ENCODE assay signal across 13 cellular contexts in the genomic region with DNA sequence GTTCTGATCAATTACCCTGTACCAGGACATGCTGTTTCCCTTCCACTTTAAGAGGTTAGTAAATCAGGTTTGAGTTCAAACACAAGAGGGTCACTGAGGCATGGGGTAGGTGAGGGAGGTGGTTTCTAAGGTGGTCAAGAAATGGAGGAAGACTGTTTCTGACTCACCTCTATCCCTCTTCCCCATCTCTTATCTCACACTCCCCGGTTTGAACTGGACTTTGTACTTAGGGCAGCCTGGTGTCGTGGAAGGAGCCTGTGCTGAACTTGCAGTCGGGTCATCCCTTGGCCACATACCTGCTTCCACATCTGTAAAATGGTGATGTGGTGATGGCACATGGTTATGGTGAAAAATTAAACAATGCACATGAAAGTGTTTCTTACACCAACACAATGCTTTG.
"Had no signal": no experiment of that assay in that cellular context is flagged by ENCODE, and none has a peak within 500 bp of the region (broad histone marks: within the 10 kb centered on the region; RNA-seq: fewer than 3 reads in every experiment).

No MANE protein-coding gene starts in this region.

- H3K27ac Mint-ChIP-seq: activated naive CD4-positive, alpha-beta T cell treated with anti-CD3 and anti-CD28 coated beads, Interleukin-2, amount 50 U/mL, for 24 hours; neural progenitor cell had no signal

- H3K9me3 Mint-ChIP-seq: activated naive CD4-positive, alpha-beta T cell treated with anti-CD3 and anti-CD28 coated beads, Interleukin-2, amount 50 U/mL, for 24 hours; neural progenitor cell had no signal

- H3K4me2 ChIP-seq: neural progenitor cell had no signal

- DNase-seq: activated CD4-positive, alpha-beta T cell treated with anti-CD3 and anti-CD28 coated beads, Interleukin-2, amount 50 U/mL, for 4 hours; activated CD4-positive, CD25-positive, alpha-beta regulatory T cell treated with anti-CD3 and anti-CD28 coated beads, Interleukin-2, amount 50 U/mL, for 72 hours; adrenal gland; hippocampal formation; left ventricle myocardium superior; naive B cell; pancreas; sigmoid colon; stimulated activated CD4-positive, alpha-beta T cell treated with anti-CD3 and anti-CD28 coated beads, Interleukin-1b, Interleukin-23, amount 100 ng/mL, for 48 hours; uterus had no signal

- H3K9me3 ChIP-seq: adrenal gland, pancreas, sigmoid colon, thoracic aorta, uterus had no signal

- H3K9ac ChIP-seq: neural progenitor cell had no signal

- H3K36me3 Mint-ChIP-seq: activated naive CD4-positive, alpha-beta T cell treated with anti-CD3 and anti-CD28 coated beads, Interleukin-2, amount 50 U/mL, for 24 hours; naive B cell; neural progenitor cell had no signal

- H3K27me3 ChIP-seq: adrenal gland, neural progenitor cell, pancreas, sigmoid colon, uterus had no signal

- H3K4me1 ChIP-seq: neural progenitor cell, uterus had no signal

- H3K4me3 ChIP-seq: adrenal gland, neural progenitor cell, pancreas, sigmoid colon, thoracic aorta, uterus had no signal

- H3K36me3 ChIP-seq: adrenal gland, neural progenitor cell, pancreas, sigmoid colon, thoracic aorta, uterus had no signal

- H3K27ac ChIP-seq: adrenal gland, neural progenitor cell, sigmoid colon, thoracic aorta, uterus had no signal

- H3K4me3 Mint-ChIP-seq: activated naive CD4-positive, alpha-beta T cell treated with anti-CD3 and anti-CD28 coated beads, Interleukin-2, amount 50 U/mL, for 24 hours; naive B cell; neural progenitor cell had no signal

- H3K4me1 Mint-ChIP-seq: activated naive CD4-positive, alpha-beta T cell treated with anti-CD3 and anti-CD28 coated beads, Interleukin-2, amount 50 U/mL, for 24 hours; naive B cell had no signal
